ENCODE assay signal across 29 cellular contexts in genomic region chr12:51090705-51091229, GRCh38.
"Had no signal": no experiment of that assay in that cellular context is flagged by ENCODE, and none has a peak within 500 bp of the region (broad histone marks: within the 10 kb centered on the region; RNA-seq: fewer than 3 reads in every experiment).

No MANE protein-coding gene starts in this region.

- H3K4me2 ChIP-seq: neural progenitor cell, smooth muscle cell had no signal

- H3K4me3 ChIP-seq: colonic mucosa, esophagus muscularis mucosa, heart right ventricle, lung, neural progenitor cell, smooth muscle cell, suprapubic skin had no signal

- H3K36me3 ChIP-seq: colonic mucosa had no signal

- H3K9ac ChIP-seq: neural progenitor cell, parathyroid adenoma had no signal

- DNase-seq: colonic mucosa; effector CD8-positive, alpha-beta T cell; foreskin keratinocyte; glutamatergic neuron; heart right ventricle; hippocampal formation; kidney glomerular epithelial cell; naive B cell; stimulated activated CD4-positive, alpha-beta T cell treated with anti-CD3 and anti-CD28 coated beads, Interleukin-12 subunit alpha, Interleukin-12 subunit beta, amount 100 ng/mL, for 4 hours; stimulated activated CD4-positive, alpha-beta T cell treated with anti-CD3 and anti-CD28 coated beads, Interleukin-1b, Interleukin-23, amount 100 ng/mL, for 48 hours; stimulated activated CD4-positive, alpha-beta T cell treated with anti-CD3 and anti-CD28 coated beads, Interleukin-4, amount 100 ng/mL, for 1 hour; stimulated activated CD8-positive, alpha-beta memory T cell treated with anti-CD3 and anti-CD28 coated beads, Interleukin-4, amount 100 ng/mL, for 48 hours; stimulated activated naive CD4-positive, alpha-beta T cell; stimulated activated naive CD8-positive, alpha-beta T cell treated with anti-CD3 and anti-CD28 coated beads, Interleukin-15, amount 100 ng/mL, for 72 hours had no signal

- H3K4me3 Mint-ChIP-seq: dendritic cell treated with granulocyte-macrophage colony-stimulating factor and Interleukin-4, amounts not matched to agents 40 ng/mL and 50 ng/mL, for 4 days; endodermal cell; memory B cell; natural killer cell treated with Interleukin-12 subunit alpha and Interleukin-12 subunit beta and Interleukin-15 and Interleukin-18, amount 100 ng/mL, for 72 hours; neural progenitor cell; stimulated activated naive CD8-positive, alpha-beta T cell treated with anti-CD3 and anti-CD28 coated beads, Interleukin-15, amount 100 ng/mL, for 72 hours; type B pancreatic cell had no signal

- H3K27me3 ChIP-seq: colonic mucosa, esophagus muscularis mucosa, foreskin keratinocyte, heart right ventricle, neural progenitor cell, suprapubic skin had no signal

- H3K27me3 Mint-ChIP-seq: dendritic cell treated with granulocyte-macrophage colony-stimulating factor and Interleukin-4, amounts not matched to agents 40 ng/mL and 50 ng/mL, for 4 days; memory B cell; naive B cell; natural killer cell treated with Interleukin-12 subunit alpha and Interleukin-12 subunit beta and Interleukin-15 and Interleukin-18, amount 100 ng/mL, for 72 hours; progenitor cell of endocrine pancreas; stimulated activated naive CD8-positive, alpha-beta T cell treated with anti-CD3 and anti-CD28 coated beads, Interleukin-15, amount 100 ng/mL, for 72 hours; type B pancreatic cell had no signal

- H2AFZ ChIP-seq: neural progenitor cell, parathyroid adenoma had no signal

- FAIRE-seq: endothelial cell of umbilical vein, islet of Langerhans had no signal

- H3K4me1 ChIP-seq: colonic mucosa, esophagus muscularis mucosa, foreskin keratinocyte, neural progenitor cell, parathyroid adenoma, suprapubic skin had no signal

- H3K9me3 Mint-ChIP-seq: dendritic cell treated with granulocyte-macrophage colony-stimulating factor and Interleukin-4, amounts not matched to agents 40 ng/mL and 50 ng/mL, for 4 days; endodermal cell; memory B cell; naive B cell; natural killer cell treated with Interleukin-12 subunit alpha and Interleukin-12 subunit beta and Interleukin-15 and Interleukin-18, amount 100 ng/mL, for 72 hours; neural progenitor cell; stimulated activated naive CD8-positive, alpha-beta T cell treated with anti-CD3 and anti-CD28 coated beads, Interleukin-15, amount 100 ng/mL, for 72 hours; type B pancreatic cell had no signal

- H3K27ac ChIP-seq: colonic mucosa, esophagus muscularis mucosa, foreskin keratinocyte, heart right ventricle, neural progenitor cell, parathyroid adenoma, suprapubic skin had no signal

- H3K4me1 Mint-ChIP-seq: endodermal cell, memory B cell, naive B cell, neural progenitor cell had no signal

- H3K9me3 ChIP-seq: colonic mucosa, esophagus muscularis mucosa, heart right ventricle, suprapubic skin had no signal

- H3K27ac Mint-ChIP-seq: dendritic cell treated with granulocyte-macrophage colony-stimulating factor and Interleukin-4, amounts not matched to agents 40 ng/mL and 50 ng/mL, for 4 days; endodermal cell; memory B cell; natural killer cell treated with Interleukin-12 subunit alpha and Interleukin-12 subunit beta and Interleukin-15 and Interleukin-18, amount 100 ng/mL, for 72 hours; neural progenitor cell; progenitor cell of endocrine pancreas; type B pancreatic cell had no signal

- ATAC-seq: foreskin keratinocyte; heart right ventricle; natural killer cell treated with Interleukin-12 subunit alpha and Interleukin-12 subunit beta and Interleukin-15 and Interleukin-18, amount 100 ng/mL, for 72 hours; sciatic nerve; stimulated activated naive CD8-positive, alpha-beta T cell treated with anti-CD3 and anti-CD28 coated beads, Interleukin-15, amount 100 ng/mL, for 72 hours had no signal
